In genomic region chr2:108786354-108787208, GRCh38 we compare ENCODE assay signal across 8 cellular contexts. TPM values are rescaled to one million over a fixed set of nuclear protein-coding genes. Genes with fewer than 3 reads are reported as not detected.
DNase-seq lines count a peak whose midpoint lies in the region; ATAC-seq and TF ChIP-seq lines count a peak whose summit lies in the region.

Gene CCDC138, plus strand, starts transcription at chr2:108786771. Its CDS starts 52 bp downstream, at chr2:108786823.

- POLR2A ChIA-PET in OCI-LY7 (lab: Charles Lee) = interaction anchor here (2.3 kb wide), 1 partner anchor 10 kb away, joined by 12 read pairs; no protein-coding TSS in a partner anchor

- CTCF ChIA-PET in OCI-LY7 (lab: Charles Lee; ENCODE audit: unreplicated experiment) = no interaction called here

- H3K9me2 ChIP-seq in OCI-LY7 (ENCODE audit: insufficient read depth, low read length) = no peaks in the 10 kb centered on the region

- H2AFZ ChIP-seq in OCI-LY7 (ENCODE audit: low read length) = peak within 1 kb of the TSS; percentile 77

- intact Hi-C loops in OCI-LY7 (cut with micrococcal nuclease; ENCODE audit: unreplicated experiment) = loop anchor here (5.0 kb wide), 1 partner anchor 164 kb away; no protein-coding TSS in a partner anchor

- peak; percentile 92 for ATAC-seq in GM21447 (IDR thresholded peaks at IDR 0.05; ENCODE audit: unreplicated experiment)

- H4K20me1 ChIP-seq in OCI-LY7 (ENCODE audit: insufficient read depth, low read length) = no peaks in the 10 kb centered on the region; the same call in 1 of the 2 replicates

- H3K36me3 ChIP-seq in HUES6 (ENCODE audit: control insufficient read depth, insufficient read depth, low read length) (peaks cover 54% of the 10 kb centered on the region), OCI-LY7 (ENCODE audit: insufficient read depth, low read length) (peaks cover 63% of the 10 kb centered on the region)

- BruUV-seq in OCI-LY7 (replicated peaks; lab: Mats Ljungman, UMichigan) = no TSS peak

- no peaks in the 10 kb centered on the region for H3K9me3 ChIP-seq in HUES6 (ENCODE audit: control insufficient read depth, insufficient read depth, low read depth, low read length)
- no peaks in the 10 kb centered on the region for H3K9me3 ChIP-seq in OCI-LY7 (ENCODE audit: low read length)

- H3K4me1 ChIP-seq in HUES6 (ENCODE audit: control insufficient read depth, insufficient read depth, low read length) = no peaks in the 10 kb centered on the region; the same call in 1 of the 2 replicates
- H3K4me1 ChIP-seq in OCI-LY7 (ENCODE audit: insufficient read depth, low read length, poor library complexity, severe bottlenecking) = peaks cover 8% of the 10 kb centered on the region

- H3K27me3 ChIP-seq in HUES6 (ENCODE audit: control insufficient read depth, insufficient read depth, low read length) = no peaks in the 10 kb centered on the region

- DNase-seq in DMS 273 (lab: John Stamatoyannopoulos, UW; ENCODE audit: unreplicated experiment) (peak; percentile 98), OCI-LY7 (ENCODE audit: low spot score) (peak; percentile 94), epithelial cell of prostate (ENCODE audit: low read depth, low spot score) (peak; percentile 22), mucosa of gallbladder (ENCODE audit: low spot score) (peak; percentile 87)
- DNase-seq in activated CD8-positive, alpha-beta memory T cell treated with anti-CD3 and anti-CD28 coated beads, Interleukin-2, amount 50 U/mL, for 48 hours = peak; percentile 97
- peak; percentile 89 for DNase-seq in stimulated activated CD8-positive, alpha-beta memory T cell treated with anti-CD3 and anti-CD28 coated beads, Interleukin-4, amount 100 ng/mL, for 24 hours (ENCODE audit: low read depth)

- peak within 1 kb of the TSS; percentile 92 for H3K9ac ChIP-seq in HUES6 (ENCODE audit: low read length)

- TF ChIP-seq CTCF in OCI-LY7 (conservative IDR thresholded peaks at IDR 0.05; ENCODE audit: low read length) = 0 out of 2 replicates have a peak, but pooled peaks have one; percentile 14

- peaks cover 32% of the 10 kb centered on the region for H3K79me2 ChIP-seq in OCI-LY7 (ENCODE audit: insufficient read depth, low read depth, low read length)

- H3K4me3 ChIP-seq in HUES6 (ENCODE audit: low read depth, low read length) (peak within 1 kb of the TSS; percentile 79), OCI-LY7 (ENCODE audit: low read depth, low read length, poor library complexity, severe bottlenecking) (peak within 1 kb of the TSS; percentile 86)

- H3K4me2 ChIP-seq in OCI-LY7 (ENCODE audit: low read length) = peak within 1 kb of the TSS; percentile 92

- H3K27ac ChIP-seq in HUES6 (ENCODE audit: low read depth, low read length) = peak within 1 kb of the TSS; percentile 88
- H3K27ac ChIP-seq in OCI-LY7 (ENCODE audit: low read depth, low read length, poor library complexity, severe bottlenecking) = peak within 1 kb of the TSS; percentile 67
- peak within 1 kb of the TSS; percentile 52 for H3K27ac ChIP-seq in epithelial cell of prostate

RNA-seq across cellular contexts. Expression of gene CCDC138, which starts in this region (rescaled TPM):
- 28.1 and 28.9 TPM in 2 replicates for total RNA-seq in OCI-LY7 (2014; rRNA removed; shearing (Covaris generic))
- total RNA-seq in OCI-LY7 (2022) (21.5 and 25.1 TPM in 2 replicates), mucosa of gallbladder (4.9 TPM)

Comparison
In these comparisons a context has a peak if more than half of its experiments do, and no peak if none do; other contexts are left out.
1. Peak in every context shown above with its lines: DNase-seq, ATAC-seq, H3K4me3 ChIP-seq and H3K27ac ChIP-seq.
2. DNase-seq: peak in every context shown above with its lines; median percentile 98 in DMS 273; 97 in activated CD8-positive, alpha-beta memory T cell treated with anti-CD3 and anti-CD28 coated beads, Interleukin-2, amount 50 U/mL, for 48 hours; 94 in OCI-LY7; 89 in stimulated activated CD8-positive, alpha-beta memory T cell treated with anti-CD3 and anti-CD28 coated beads, Interleukin-4, amount 100 ng/mL, for 24 hours; 87 in mucosa of gallbladder; 22 in epithelial cell of prostate.